ENCODE assay signal across 18 cellular contexts in genomic region chr16:84791501-84791900, GRCh38. TPM values are rescaled to one million over a fixed set of nuclear protein-coding genes. Genes with fewer than 3 reads are reported as not detected.
DNase-seq lines count a peak whose midpoint lies in the region; ATAC-seq and TF ChIP-seq lines count a peak whose summit lies in the region.
"Had no signal": no experiment of that assay in that cellular context is flagged by ENCODE, and none has a peak within 500 bp of the region (broad histone marks: within the 10 kb centered on the region; RNA-seq: fewer than 3 reads in every experiment).

No MANE protein-coding gene starts in this region.

- no peaks in the 10 kb centered on the region for H3K27me3 ChIP-seq in stomach

- H3K4me3 ChIP-seq in fibroblast of villous mesenchyme (ENCODE audit: low read depth, low read length) (no peak overlapping the region), stomach (no peak overlapping the region)
- H3K4me3 ChIP-seq: GM23338 had no signal

- H3K27me3 Mint-ChIP-seq in nephron (ENCODE audit: low read depth) = peaks cover 4% of the 10 kb centered on the region
- H3K27me3 Mint-ChIP-seq in WTC11 (ENCODE audit: low read depth) = no peaks in the 10 kb centered on the region
- H3K27me3 Mint-ChIP-seq in activated CD4-positive, alpha-beta memory T cell treated with anti-CD3 and anti-CD28 coated beads for 36 hours = no peaks in the 10 kb centered on the region
- H3K27me3 Mint-ChIP-seq: CD4-positive, alpha-beta T cell had no signal

- CTCF ChIA-PET in WTC11 (lab: Charles Lee) = interaction anchor here (0.8 kb wide), 1 partner anchor 12 kb away, joined by 3 read pairs; no protein-coding TSS in a partner anchor
- CTCF ChIA-PET in activated CD4-positive, alpha-beta memory T cell treated with anti-CD3 and anti-CD28 coated beads for 36 hours (lab: Charles Lee) = interaction anchor here (0.6 kb wide), 1 partner anchor 182 kb away, joined by 3 read pairs; no protein-coding TSS in a partner anchor

- intact Hi-C loops in stomach (cut with DNase I; ENCODE audit: low total_unique reads) = no loop called here
- intact Hi-C loops in activated CD4-positive, alpha-beta memory T cell treated with anti-CD3 and anti-CD28 coated beads for 36 hours (cut with micrococcal nuclease) = no loop called here

- no peak for TF ChIP-seq CTCF in fibroblast of villous mesenchyme (IDR thresholded peaks at IDR 0.05; ENCODE audit: insufficient read depth, low read depth, low read length)
- TF ChIP-seq CTCF in nephron (IDR thresholded peaks at IDR 0.05; ENCODE audit: unreplicated experiment in 3 of 3) = no peak
- no peak for TF ChIP-seq CTCF in stomach (IDR thresholded peaks at IDR 0.05)
- TF ChIP-seq CTCF in WTC11 (IDR thresholded peaks at IDR 0.05) = no peak

- no peaks in the 10 kb centered on the region for H3K9me3 ChIP-seq in stomach
- H3K9me3 ChIP-seq: Caco-2 had no signal

- H3K4me1 Mint-ChIP-seq in nephron (peaks cover 54% of the 10 kb centered on the region), WTC11 (peaks cover 4% of the 10 kb centered on the region; the same call in 1 of the 2 replicates)
- H3K4me1 Mint-ChIP-seq in activated CD4-positive, alpha-beta memory T cell treated with anti-CD3 and anti-CD28 coated beads for 36 hours (ENCODE audit: low read depth) = no peaks in the 10 kb centered on the region

- no peak for TF ChIP-seq POLR2A in stomach (IDR thresholded peaks at IDR 0.05)

- H3K4me1 ChIP-seq in stomach = peaks cover 7 to 26% (median 17%) of the 10 kb centered on the region in 4 donors
- H3K4me1 ChIP-seq: Caco-2 had no signal

- ATAC-seq in WTC11 = no peak
- ATAC-seq: GM23338 had no signal

- H3K27ac Mint-ChIP-seq in nephron (peak overlapping the region in 2 of 3 experiments; percentile 6 to 71), WTC11 (no peak overlapping the region)
- H3K27ac Mint-ChIP-seq in activated CD4-positive, alpha-beta memory T cell treated with anti-CD3 and anti-CD28 coated beads for 36 hours = no peak overlapping the region
- H3K27ac Mint-ChIP-seq: CD4-positive, alpha-beta T cell had no signal

- H3K27ac ChIP-seq in stomach = peak overlapping the region in 4 of 5 donors; percentile 12 to 67 (median 45)
- H3K27ac ChIP-seq: C4-2B, HL-60 had no signal

- H3K9me3 Mint-ChIP-seq in nephron = no peaks in the 10 kb centered on the region
- H3K9me3 Mint-ChIP-seq in WTC11 = no peaks in the 10 kb centered on the region
- H3K9me3 Mint-ChIP-seq in activated CD4-positive, alpha-beta memory T cell treated with anti-CD3 and anti-CD28 coated beads for 36 hours = no peaks in the 10 kb centered on the region
- H3K9me3 Mint-ChIP-seq: CD4-positive, alpha-beta T cell; GM23338 had no signal

- H3K36me3 ChIP-seq in stomach = no peaks in the 10 kb centered on the region

- POLR2A ChIA-PET in WTC11 (lab: Charles Lee) = no interaction called here
- POLR2A ChIA-PET in activated CD4-positive, alpha-beta memory T cell treated with anti-CD3 and anti-CD28 coated beads for 36 hours (lab: Charles Lee) = no interaction called here

- H3K4me3 Mint-ChIP-seq in nephron (no peak overlapping the region), WTC11 (no peak overlapping the region)
- no peak overlapping the region for H3K4me3 Mint-ChIP-seq in activated CD4-positive, alpha-beta memory T cell treated with anti-CD3 and anti-CD28 coated beads for 36 hours
- H3K4me3 Mint-ChIP-seq: CD4-positive, alpha-beta T cell; GM23338 had no signal

- DNase-seq in amniotic epithelial cell (ENCODE audit: low read depth) (peak; percentile 51), fibroblast of villous mesenchyme (ENCODE audit: low read depth) (peak; percentile 55), stomach (no peak), NCI-H1694 (lab: John Stamatoyannopoulos, UW) (no peak), WTC11 (ENCODE audit: low spot score) (no peak), NCI-H1694 treated with DMSO at 0.1 percent for 48 hours (lab: John Stamatoyannopoulos, UW) (no peak)
- DNase-seq in activated CD4-positive, alpha-beta memory T cell treated with anti-CD3 and anti-CD28 coated beads for 36 hours = no peak
- DNase-seq: ACHN; AML-193; Caco-2; CD4-positive, alpha-beta T cell; DMS153; GDM1 had no signal

- no peaks in the 10 kb centered on the region for H3K36me3 Mint-ChIP-seq in nephron (ENCODE audit: low read depth)
- no peaks in the 10 kb centered on the region for H3K36me3 Mint-ChIP-seq in WTC11
- no peaks in the 10 kb centered on the region for H3K36me3 Mint-ChIP-seq in activated CD4-positive, alpha-beta memory T cell treated with anti-CD3 and anti-CD28 coated beads for 36 hours

- 83 to 93% (median 87%) methylated on average over 6 of the region's 6 CpGs for WGBS in stomach, 5 donors

- TF ChIP-seq EP300 in stomach (IDR thresholded peaks at IDR 0.05) = no peak

TF ChIP-seq in WTC11, 78 proteins besides CTCF, POLR2A, EP300 and RAD21:
- TF ChIP-seq NFATC4 (CRISPR knock-in tag; IDR thresholded peaks at IDR 0.05) (no peak), PRRX2 (CRISPR knock-in tag; IDR thresholded peaks at IDR 0.05) (no peak), SOX15 (CRISPR knock-in tag; IDR thresholded peaks at IDR 0.05) (no peak), ATF6 (CRISPR knock-in tag; IDR thresholded peaks at IDR 0.05) (no peak), RORB (CRISPR knock-in tag; IDR thresholded peaks at IDR 0.05) (no peak), ZNF281 (CRISPR knock-in tag; IDR thresholded peaks at IDR 0.05) (no peak)

RNA-seq across cellular contexts. Expression of gene CRISPLD2, which starts 28.3 kb away (rescaled TPM):
- total RNA-seq in fibroblast of villous mesenchyme (44.0 and 87.3 TPM in 2 replicates), stomach (100 to 1,000 TPM in 3 of 5 donors, 10 to 100 TPM in 2; 92.0 to 242 (median 102) TPM), WTC11 (2021) (8.7 to 9.5 TPM (median 9.4 TPM) in 3 replicates)
- 10 to 100 TPM; 18.3 to 46.0 (median 20.2) TPM for polyA plus RNA-seq in stomach
- under 1 TPM; 0.19 to 0.41 TPM for total RNA-seq in activated CD4-positive, alpha-beta memory T cell treated with anti-CD3 and anti-CD28 coated beads for 36 hours
- total RNA-seq: HT1080 had no signal

Comparison
In these comparisons a context has a peak if more than half of its experiments do, and no peak if none do; other contexts are left out.
1. DNase-seq: peak in amniotic epithelial cell (single experiment) and fibroblast of villous mesenchyme (single experiment); none in stomach (single experiment), NCI-H1694 (single experiment), WTC11 (single experiment), activated CD4-positive, alpha-beta memory T cell treated with anti-CD3 and anti-CD28 coated beads for 36 hours (single experiment) and NCI-H1694 treated with DMSO at 0.1 percent for 48 hours (single experiment).
2. H3K27ac Mint-ChIP-seq: peak in nephron (2 of 3); none in WTC11 (single experiment) and activated CD4-positive, alpha-beta memory T cell treated with anti-CD3 and anti-CD28 coated beads for 36 hours (single experiment).